24 cellular contexts compared by ENCODE assay signal in genomic region chr2:58054264-58054663, GRCh38. TPM values are rescaled to one million over a fixed set of nuclear protein-coding genes. Genes with fewer than 3 reads are reported as not detected.
DNase-seq lines count a peak whose midpoint lies in the region; ATAC-seq and FAIRE-seq lines count a peak whose summit lies in the region.
"Had no signal": no experiment of that assay in that cellular context is flagged by ENCODE, and none has a peak within 500 bp of the region (broad histone marks: within the 10 kb centered on the region; RNA-seq: fewer than 3 reads in every experiment).

No MANE protein-coding gene starts in this region.

- FAIRE-seq in small intestine (lab: Jason Lieb, UNC): peak; percentile 44
- FAIRE-seq: GM12878 had no signal

- H3K27me3 ChIP-seq in small intestine (ENCODE audit: control insufficient read depth in 2 of 2, insufficient read depth in 2 of 2, low read length in 2 of 2): no peaks in the 10 kb centered on the region
- no peaks in the 10 kb centered on the region for H3K27me3 ChIP-seq in CD4-positive, alpha-beta memory T cell (ENCODE audit: insufficient read depth, low read length)
- H3K27me3 ChIP-seq: BLaER1 treated with 17β-estradiol and CSF1 and Interleukin-3, amounts not matched to agents 10 nM and 100 nM; MG63; suprapubic skin; vagina had no signal

- peaks cover 13 to 21% (median 17%) of the 10 kb centered on the region in 4 donors for H3K4me1 Mint-ChIP-seq in CD4-positive, alpha-beta memory T cell

- intact Hi-C loops in CD4-positive, alpha-beta memory T cell (cut with micrococcal nuclease): no loop called here
- intact Hi-C loops in cardiac septum (cut with DNase I): no loop called here

- no peak overlapping the region for H3K27ac Mint-ChIP-seq in CD4-positive, alpha-beta memory T cell
- H3K27ac Mint-ChIP-seq: activated naive CD4-positive, alpha-beta T cell treated with anti-CD3 and anti-CD28 coated beads for 36 hours; dendritic cell treated with granulocyte-macrophage colony-stimulating factor and Interleukin-4, amounts not matched to agents 40 ng/mL and 50 ng/mL, for 4 days had no signal

- CTCF ChIA-PET in CD4-positive, alpha-beta memory T cell (lab: Charles Lee; ENCODE audit: partially characterized antibody): no interaction called here

- no peak overlapping the region for H3K27ac ChIP-seq in small intestine (ENCODE audit: low read depth in 1 of 2, low read length in 1 of 2)
- no peak overlapping the region for H3K27ac ChIP-seq in CD4-positive, alpha-beta memory T cell (ENCODE audit: low read depth, low read length)
- H3K27ac ChIP-seq: BLaER1 treated with 17β-estradiol and CSF1 and Interleukin-3, amounts not matched to agents 10 nM and 100 nM; epithelial cell of prostate; suprapubic skin; vagina had no signal

- no peak overlapping the region for H3K4me3 ChIP-seq in small intestine (ENCODE audit: low read depth in 1 of 2, low read length in 2 of 2)
- H3K4me3 ChIP-seq in CD4-positive, alpha-beta memory T cell (ENCODE audit: low read length in 2 of 2): no peak overlapping the region
- H3K4me3 ChIP-seq: BLaER1 treated with 17β-estradiol and CSF1 and Interleukin-3, amounts not matched to agents 10 nM and 100 nM; MG63; suprapubic skin; vagina had no signal

- H3K9me3 ChIP-seq in small intestine (ENCODE audit: control insufficient read depth, low read depth): no peaks in the 10 kb centered on the region
- no peaks in the 10 kb centered on the region for H3K9me3 ChIP-seq in CD4-positive, alpha-beta memory T cell (ENCODE audit: control insufficient read depth in 1 of 2, low read length in 2 of 2)
- H3K9me3 ChIP-seq: BLaER1 treated with 17β-estradiol and CSF1 and Interleukin-3, amounts not matched to agents 10 nM and 100 nM; MG63; suprapubic skin; vagina had no signal

- POLR2A ChIA-PET in CD4-positive, alpha-beta memory T cell (lab: Charles Lee; ENCODE audit: partially characterized antibody): no interaction called here

- peak; percentile 41 for DNase-seq in NOMO-1 treated with DMSO at 0.1 percent for 48 hours (lab: John Stamatoyannopoulos, UW; ENCODE audit: unreplicated experiment)
- no peak for DNase-seq in NOMO-1 treated with dmso at 0.1 percent for 144 hours (lab: John Stamatoyannopoulos, UW; ENCODE audit: unreplicated experiment)
- peak; percentile 24 for DNase-seq in SKM-1 treated with dmso at 0.1 percent for 144 hours (lab: John Stamatoyannopoulos, UW; ENCODE audit: unreplicated experiment)
- DNase-seq in fibroblast of peridontal ligament (ENCODE audit: extremely low read depth): peak; percentile 74
- DNase-seq in small intestine: no peak
- DNase-seq in CD4-positive, alpha-beta memory T cell: no peak
- DNase-seq in cardiac septum (ENCODE audit: low spot score): no peak
- DNase-seq: activated CD4-positive, alpha-beta T cell treated with anti-CD3 and anti-CD28 coated beads, Interleukin-2, amount 50 U/mL, for 48 hours; activated naive CD4-positive, alpha-beta T cell treated with anti-CD3 and anti-CD28 coated beads for 36 hours; glutamatergic neuron; H9; left ventricle myocardium superior; MG63; NCI-H187 treated with DMSO at 0.1 percent for 48 hours; NCI-H510A treated with DMSO at 0.1 percent for 48 hours; T-cell had no signal

- ATAC-seq in HG03135 (IDR thresholded peaks at IDR 0.05; ENCODE audit: unreplicated experiment): no peak
- ATAC-seq: GM12878, left ventricle myocardium superior, T-cell had no signal

- no peak overlapping the region for H3K4me3 Mint-ChIP-seq in CD4-positive, alpha-beta memory T cell
- H3K4me3 Mint-ChIP-seq: activated naive CD4-positive, alpha-beta T cell treated with anti-CD3 and anti-CD28 coated beads for 36 hours; dendritic cell treated with granulocyte-macrophage colony-stimulating factor and Interleukin-4, amounts not matched to agents 40 ng/mL and 50 ng/mL, for 4 days; H9; T-cell had no signal

- H3K4me1 ChIP-seq in small intestine (ENCODE audit: control insufficient read depth in 2 of 2, insufficient read depth in 1 of 2, low read depth in 1 of 2, low read length in 1 of 2): no peaks in the 10 kb centered on the region
- H3K4me1 ChIP-seq in CD4-positive, alpha-beta memory T cell (ENCODE audit: insufficient read depth, low read length): peaks cover 2% of the 10 kb centered on the region
- H3K4me1 ChIP-seq: suprapubic skin, vagina had no signal

- peaks cover 0 to 10% of the 10 kb centered on the region in 2 donors for H3K36me3 ChIP-seq in small intestine (ENCODE audit: control insufficient read depth in 2 of 2, insufficient read depth in 2 of 2, low read length in 2 of 2)
- no peaks in the 10 kb centered on the region for H3K36me3 ChIP-seq in CD4-positive, alpha-beta memory T cell (ENCODE audit: insufficient read depth, low read length)

- H3K9me3 Mint-ChIP-seq in CD4-positive, alpha-beta memory T cell: no peaks in the 10 kb centered on the region
- H3K9me3 Mint-ChIP-seq: activated naive CD4-positive, alpha-beta T cell treated with anti-CD3 and anti-CD28 coated beads for 36 hours; dendritic cell treated with granulocyte-macrophage colony-stimulating factor and Interleukin-4, amounts not matched to agents 40 ng/mL and 50 ng/mL, for 4 days; H9; T-cell had no signal

- H3K36me3 Mint-ChIP-seq in CD4-positive, alpha-beta memory T cell: peaks cover 28 to 35% of the 10 kb centered on the region in 2 donors

- no peaks in the 10 kb centered on the region for H3K27me3 Mint-ChIP-seq in CD4-positive, alpha-beta memory T cell
- H3K27me3 Mint-ChIP-seq: dendritic cell treated with granulocyte-macrophage colony-stimulating factor and Interleukin-4, amounts not matched to agents 40 ng/mL and 50 ng/mL, for 4 days; T-cell had no signal

RNA-seq across cellular contexts. Expression of gene VRK2, which starts 7.7 kb away (rescaled TPM):
- polyA plus RNA-seq in small intestine: 1 to 10 TPM; 5.1 to 8.5 (median 5.4) TPM
- total RNA-seq in CD4-positive, alpha-beta memory T cell: 10 to 100 TPM; 15.5 to 17.4 TPM
- polyA plus RNA-seq in CD4-positive, alpha-beta memory T cell: 10 to 100 TPM; 20.1 to 21.4 TPM
- 20.0 TPM for total RNA-seq in cardiac septum
- total RNA-seq: A172 had no signal

Comparison
In these comparisons a context has a peak if more than half of its experiments do, and no peak if none do; other contexts are left out.
1. DNase-seq: peak in NOMO-1 treated with DMSO at 0.1 percent for 48 hours (single experiment), SKM-1 treated with dmso at 0.1 percent for 144 hours (single experiment) and fibroblast of peridontal ligament (single experiment); none in NOMO-1 treated with dmso at 0.1 percent for 144 hours (single experiment), small intestine (single experiment), CD4-positive, alpha-beta memory T cell (0 of 5) and cardiac septum (single experiment).